33 cellular contexts compared by ENCODE assay signal in genomic region chr4:24969486-24969885, GRCh38. TPM values are rescaled to one million over a fixed set of nuclear protein-coding genes. Genes with fewer than 3 reads are reported as not detected.
"Had no signal": no experiment of that assay in that cellular context is flagged by ENCODE, and none has a peak within 500 bp of the region (broad histone marks: within the 10 kb centered on the region; RNA-seq: fewer than 3 reads in every experiment).

No MANE protein-coding gene starts in this region.

- H3K4me1 ChIP-seq: adrenal gland, body of pancreas, esophagus muscularis mucosa, foreskin keratinocyte, gastrocnemius medialis had no signal

- DNase-seq: activated B cell treated with CpG ODN at 0.5 μM for 24 hours; activated CD4-positive, alpha-beta memory T cell treated with anti-CD3 and anti-CD28 coated beads for 36 hours; activated CD4-positive, alpha-beta T cell treated with anti-CD3 and anti-CD28 coated beads for 48 hours; activated CD8-positive, alpha-beta memory T cell treated with anti-CD3 and anti-CD28 coated beads, Interleukin-2, amount 10 ng/mL, durations not matched to agents 7 days and 5 days; activated CD8-positive, alpha-beta memory T cell treated with anti-CD3 and anti-CD28 coated beads, Interleukin-2, amount 50 U/mL, for 4 hours; activated CD8-positive, alpha-beta T cell treated with anti-CD3 and anti-CD28 coated beads, Interleukin-2, amount 10 ng/mL, durations not matched to agents 7 days and 5 days; activated effector memory CD4-positive, alpha-beta T cell treated with anti-CD3 and anti-CD28 coated beads, Interleukin-2, amount 50 U/mL, for 16 hours; activated naive CD4-positive, alpha-beta T cell treated with anti-CD3 and anti-CD28 coated beads for 36 hours; activated naive CD8-positive, alpha-beta T cell treated with anti-CD3 and anti-CD28 coated beads for 36 hours; activated naive CD8-positive, alpha-beta T cell treated with anti-CD3 and anti-CD28 coated beads, Interleukin-2, amount 50 U/mL, for 24 hours; activated T-cell treated with anti-CD3 and anti-CD28 coated beads, Interleukin-2, amount 50 U/mL, for 1 hour; activated T-cell treated with anti-CD3 and anti-CD28 coated beads, Interleukin-2, amount 50 U/mL, for 48 hours; adrenal gland; amygdala; aorta; body of pancreas; central memory CD4-positive, alpha-beta T cell; dorsolateral prefrontal cortex; effector memory CD4-positive, alpha-beta T cell; erythroblast; foreskin keratinocyte; gastrocnemius medialis; glutamatergic neuron; T-helper 1 cell; T-helper 17 cell; T1000; WERI-Rb-1 had no signal

- H3K4me3 ChIP-seq: adrenal gland, body of pancreas, coronary artery, dorsolateral prefrontal cortex, esophagus muscularis mucosa, gastrocnemius medialis had no signal

- H3K9me3 ChIP-seq: adrenal gland, body of pancreas, esophagus muscularis mucosa, gastrocnemius medialis had no signal

- H3K27ac ChIP-seq: adrenal gland, body of pancreas, coronary artery, dorsolateral prefrontal cortex, esophagus muscularis mucosa, foreskin keratinocyte, gastrocnemius medialis, WERI-Rb-1 had no signal

- ATAC-seq: activated CD4-positive, CD25-positive, alpha-beta regulatory T cell treated with anti-CD3 and anti-CD28 coated beads, Interleukin-2, amount 50 U/mL, for 24 hours; activated CD8-positive, alpha-beta memory T cell treated with anti-CD3 and anti-CD28 coated beads, Interleukin-2, amount 10 ng/mL, durations not matched to agents 7 days and 5 days; activated CD8-positive, alpha-beta T cell treated with anti-CD3 and anti-CD28 coated beads, Interleukin-2, amount 10 ng/mL, durations not matched to agents 7 days and 5 days; activated naive CD8-positive, alpha-beta T cell treated with anti-CD3 and anti-CD28 coated beads, Interleukin-2, amount 50 U/mL, for 24 hours; body of pancreas; foreskin keratinocyte; gastrocnemius medialis; T-helper 17 cell had no signal

- H3K36me3 ChIP-seq: adrenal gland, esophagus muscularis mucosa, gastrocnemius medialis, WERI-Rb-1 had no signal

- H3K27me3 ChIP-seq: adrenal gland, body of pancreas, dorsolateral prefrontal cortex, esophagus muscularis mucosa, foreskin keratinocyte, gastrocnemius medialis had no signal

RNA-seq across cellular contexts. Expression of gene CCDC149, which starts 56.6 kb away (rescaled TPM):
- total RNA-seq: activated B cell treated with CpG ODN at 0.5 μM for 24 hours; activated CD4-positive, alpha-beta memory T cell treated with anti-CD3 and anti-CD28 coated beads for 36 hours; activated CD8-positive, alpha-beta memory T cell treated with anti-CD3 and anti-CD28 coated beads for 36 hours; activated CD8-positive, alpha-beta memory T cell treated with anti-CD3 and anti-CD28 coated beads, Interleukin-2, amount 10 ng/mL, durations not matched to agents 7 days and 5 days; activated CD8-positive, alpha-beta T cell treated with anti-CD3 and anti-CD28 coated beads, Interleukin-2, amount 10 ng/mL, durations not matched to agents 7 days and 5 days; activated naive CD4-positive, alpha-beta T cell treated with anti-CD3 and anti-CD28 coated beads for 36 hours; activated naive CD8-positive, alpha-beta T cell treated with anti-CD3 and anti-CD28 coated beads for 36 hours; activated T-helper 1 cell treated with anti-CD3 and anti-CD28 coated beads, Interleukin-12 subunit alpha, Interleukin-12 subunit beta, Interleukin-2, Interleukin-4 antibody, amounts not matched to agents 30 ng/mL and 10 ng/mL and 1 ng/mL, durations not matched to agents 14 hours and 24 hours and 36 hours; activated T-helper 2 cell treated with anti-CD3 and anti-CD28 coated beads, Interferon-gamma antibody, Interleukin-2, Interleukin-4, amounts not matched to agents 10 μg/mL and 5 μg/mL and 100 μg/mL, durations not matched to agents 14 hours and 24 hours and 36 hours had no signal
